In genomic region chr12:116941188-116941587, GRCh38 we compare ENCODE assay signal across 11 cellular contexts. TPM values are rescaled to one million over a fixed set of nuclear protein-coding genes. Genes with fewer than 3 reads are reported as not detected.
"Had no signal": no experiment of that assay in that cellular context is flagged by ENCODE, and none has a peak within 500 bp of the region (broad histone marks: within the 10 kb centered on the region; RNA-seq: fewer than 3 reads in every experiment).

No MANE protein-coding gene starts in this region.

- H3K9ac ChIP-seq: GM23248 had no signal

- H2AFZ ChIP-seq: GM23248, GM23338 had no signal

- FAIRE-seq: H1, H54 had no signal

- ATAC-seq: GM23338, HCT116 had no signal

- H3K9me3 ChIP-seq: HAP-1 had no signal

- H3K4me3 ChIP-seq: GM23248, GM23338, HAP-1 had no signal

- DNase-seq: GM23248, GOT3, H7, H9, HCEC 1CT, HFFc6 had no signal

- H3K4me2 ChIP-seq: GM23338 had no signal

- H3K27ac ChIP-seq: GM23248 had no signal

- H3K4me1 ChIP-seq: HAP-1 had no signal

RNA-seq across cellular contexts. Expression of gene HRK, which starts 59.9 kb away (rescaled TPM):
- total RNA-seq: GM23248, HFFc6 had no signal
- polyA plus RNA-seq: GM23248 had no signal
